ENCODE assay signal across 25 cellular contexts in genomic region chr12:2095878-2096277, GRCh38. TPM values are rescaled to one million over a fixed set of nuclear protein-coding genes. Genes with fewer than 3 reads are reported as not detected.
A peak's percentile ranks its signal among the peaks of the same experiment; 100 is the strongest.
DNase-seq lines count a peak whose midpoint lies in the region; ATAC-seq and TF ChIP-seq lines count a peak whose summit lies in the region.
"Had no signal": no experiment of that assay in that cellular context is flagged by ENCODE, and none has a peak within 500 bp of the region (broad histone marks: within the 10 kb centered on the region; RNA-seq: fewer than 3 reads in every experiment).

No MANE protein-coding gene starts in this region.

- H3K79me1 ChIP-seq in mesenchymal stem cell (replicated peaks; ENCODE audit: low read length, poor library complexity, severe bottlenecking), result peaks cover 3% of the 10 kb centered on the region

- H3K18ac ChIP-seq in mesenchymal stem cell (ENCODE audit: low read depth in 1 of 2, low read length in 2 of 2), result no peak overlapping the region

- H4K8ac ChIP-seq in mesenchymal stem cell (ENCODE audit: low read length), result peak overlapping the region; percentile 39

- DNase-seq in ascending aorta (ENCODE audit: low spot score in 2 of 2), result no peak
- DNase-seq in coronary artery (ENCODE audit: low spot score), result no peak
- DNase-seq in mesenchymal stem cell, result no peak
- no peak for DNase-seq in GM03348 (ENCODE audit: low spot score)
- no peak for DNase-seq in smooth muscle cell (lab: John Stamatoyannopoulos, UW; ENCODE audit: unreplicated experiment)
- DNase-seq: activated CD4-positive, alpha-beta T cell treated with anti-CD3 and anti-CD28 coated beads, Interleukin-2, amount 10 ng/mL, durations not matched to agents 7 days and 5 days; activated naive CD8-positive, alpha-beta T cell treated with anti-CD3 and anti-CD28 coated beads, Interleukin-2, amount 10 ng/mL, durations not matched to agents 7 days and 5 days; CD8-positive, alpha-beta memory T cell; central memory CD4-positive, alpha-beta T cell; dermis blood vessel endothelial cell; EL; gastrocnemius medialis; GOT3; hypothalamus; immature natural killer cell; naive thymus-derived CD4-positive, alpha-beta T cell; NCI-H1436 treated with DMSO at 0.1 percent for 48 hours; NCI-H2081 treated with DMSO at 0.1 percent for 48 hours; NCI-H774; Peyer's patch; SJCRH30; stimulated activated naive CD4-positive, alpha-beta T cell treated with Interleukin-2 at 50 U/mL for 16 hours had no signal

- no peak overlapping the region for H2BK120ac ChIP-seq in mesenchymal stem cell (ENCODE audit: low read depth, low read length)

- intact Hi-C loops in ascending aorta (cut with DNase I), result no loop called here

- H3K4me3 ChIP-seq in ascending aorta (no peak overlapping the region), coronary artery (no peak overlapping the region), mesenchymal stem cell (ENCODE audit: insufficient read depth in 1 of 2, low read depth in 1 of 2, low read length in 2 of 2) (no peak overlapping the region), stomach smooth muscle (ENCODE audit: low read length in 2 of 2) (peak overlapping the region in 1 of 2 donors; percentile 54), smooth muscle cell (no peak overlapping the region)
- H3K4me3 ChIP-seq: gastrocnemius medialis, Peyer's patch, SJCRH30 had no signal

- no peak overlapping the region for H2AK5ac ChIP-seq in mesenchymal stem cell (ENCODE audit: low read length, severe bottlenecking)

- ATAC-seq in HG03457 (IDR thresholded peaks at IDR 0.05; ENCODE audit: unreplicated experiment), result no peak
- ATAC-seq: gastrocnemius medialis; naive thymus-derived CD4-positive, alpha-beta T cell; WTC11 had no signal

- no peak overlapping the region for H3K4me2 ChIP-seq in mesenchymal stem cell (ENCODE audit: low read length, poor library complexity, severe bottlenecking)
- H3K4me2 ChIP-seq in smooth muscle cell, result no peak overlapping the region

- H2BK12ac ChIP-seq in mesenchymal stem cell (ENCODE audit: low read length in 2 of 2), result peak overlapping the region in 1 of 2 experiments; percentile 87

- no peak overlapping the region for H3K4ac ChIP-seq in mesenchymal stem cell (ENCODE audit: low read depth in 1 of 2, low read length in 2 of 2)

- no peak overlapping the region for H2BK5ac ChIP-seq in mesenchymal stem cell (ENCODE audit: low read depth, low read length, poor library complexity, severe bottlenecking)

- H4K91ac ChIP-seq in mesenchymal stem cell (ENCODE audit: low read length), result no peak overlapping the region

- H3F3A ChIP-seq in smooth muscle cell (ENCODE audit: low read depth), result no peaks in the 10 kb centered on the region

- TF ChIP-seq CTCF in ascending aorta (IDR thresholded peaks at IDR 0.05) (no peak), coronary artery (IDR thresholded peaks at IDR 0.05) (no peak), smooth muscle cell (IDR thresholded peaks at IDR 0.05; ENCODE audit: borderline replicate concordance, insufficient read depth, poor library complexity, severe bottlenecking) (no peak)

- H3K23ac ChIP-seq in mesenchymal stem cell (ENCODE audit: low read length in 2 of 2), result peak overlapping the region in 1 of 2 experiments; percentile 23

- WGBS in mesenchymal stem cell, result 81% methylated on average over 3 of the region's 5 CpGs
- 99% methylated on average over 5 of the region's 5 CpGs for WGBS in smooth muscle cell (ENCODE audit: low lambda C conversion rate)

- H2AFZ ChIP-seq in mesenchymal stem cell (ENCODE audit: low read depth, low read length) (no peak overlapping the region), smooth muscle cell (ENCODE audit: low read depth) (no peak overlapping the region)

- no peaks in the 10 kb centered on the region for H3K36me3 ChIP-seq in ascending aorta
- no peaks in the 10 kb centered on the region for H3K36me3 ChIP-seq in mesenchymal stem cell (ENCODE audit: control insufficient read depth in 1 of 2, insufficient read depth in 2 of 2, low read depth in 1 of 2, low read length in 2 of 2)
- no peaks in the 10 kb centered on the region for H3K36me3 ChIP-seq in stomach smooth muscle (ENCODE audit: control insufficient read depth in 2 of 2, insufficient read depth in 2 of 2, low read length in 2 of 2)
- no peaks in the 10 kb centered on the region for H3K36me3 ChIP-seq in smooth muscle cell (ENCODE audit: low read depth)
- H3K36me3 ChIP-seq: gastrocnemius medialis, Peyer's patch, SJCRH30 had no signal

- H3K4me1 ChIP-seq in ascending aorta, result peaks cover 33 to 57% of the 10 kb centered on the region in 2 donors
- H3K4me1 ChIP-seq in mesenchymal stem cell (ENCODE audit: control insufficient read depth, insufficient read depth, low read depth, low read length), result peaks cover 2% of the 10 kb centered on the region
- peaks cover 69% of the 10 kb centered on the region for H3K4me1 ChIP-seq in stomach smooth muscle (ENCODE audit: control insufficient read depth, insufficient read depth, low read length)
- H3K4me1 ChIP-seq in smooth muscle cell (ENCODE audit: low read depth), result no peaks in the 10 kb centered on the region
- H3K4me1 ChIP-seq: Peyer's patch, SJCRH30 had no signal

- H3K9me3 ChIP-seq in ascending aorta (no peaks in the 10 kb centered on the region), mesenchymal stem cell (ENCODE audit: control insufficient read depth, low read length) (no peaks in the 10 kb centered on the region), stomach smooth muscle (ENCODE audit: control insufficient read depth in 2 of 2, low read length in 2 of 2) (no peaks in the 10 kb centered on the region), smooth muscle cell (replicated peaks; ENCODE audit: low read depth) (no peaks in the 10 kb centered on the region)
- H3K9me3 ChIP-seq: gastrocnemius medialis, Peyer's patch, SJCRH30 had no signal

- H3K9ac ChIP-seq in mesenchymal stem cell (ENCODE audit: low read length), result no peak overlapping the region
- H3K9ac ChIP-seq in stomach smooth muscle (ENCODE audit: low read length in 2 of 2), result peak overlapping the region; percentile 55 to 71
- no peak overlapping the region for H3K9ac ChIP-seq in smooth muscle cell (ENCODE audit: low read depth)

- no peak overlapping the region for H3K14ac ChIP-seq in mesenchymal stem cell (ENCODE audit: low read length in 2 of 2)

- no peak overlapping the region for H2BK15ac ChIP-seq in mesenchymal stem cell (ENCODE audit: low read depth, poor library complexity, severe bottlenecking)

- H3K27ac ChIP-seq in ascending aorta, result peak overlapping the region; percentile 32 to 86
- peak overlapping the region; percentile 89 to 99 for H3K27ac ChIP-seq in coronary artery
- no peak overlapping the region for H3K27ac ChIP-seq in mesenchymal stem cell (ENCODE audit: low read length, poor library complexity, severe bottlenecking)
- H3K27ac ChIP-seq in stomach smooth muscle (ENCODE audit: low read length), result peak overlapping the region; percentile 96
- no peak overlapping the region for H3K27ac ChIP-seq in smooth muscle cell (ENCODE audit: low read depth)
- H3K27ac ChIP-seq: gastrocnemius medialis, SJCRH30 had no signal

- H3K27me3 ChIP-seq in ascending aorta (no peaks in the 10 kb centered on the region), mesenchymal stem cell (ENCODE audit: control insufficient read depth in 1 of 2, insufficient read depth in 1 of 2, low read length in 2 of 2) (peaks cover 0 to 31% of the 10 kb centered on the region in 2 experiments), stomach smooth muscle (ENCODE audit: control insufficient read depth in 1 of 2, insufficient read depth in 2 of 2, low read length in 2 of 2) (no peaks in the 10 kb centered on the region), smooth muscle cell (ENCODE audit: low read depth) (no peaks in the 10 kb centered on the region)
- H3K27me3 ChIP-seq: gastrocnemius medialis, Peyer's patch had no signal

- no peaks in the 10 kb centered on the region for H3K79me2 ChIP-seq in smooth muscle cell (ENCODE audit: low read depth)

- H4K20me1 ChIP-seq in smooth muscle cell (ENCODE audit: low read depth), result no peaks in the 10 kb centered on the region

RNA-seq across cellular contexts. Expression of gene CACNA1C, which starts 43.1 kb away (rescaled TPM):
- total RNA-seq in ascending aorta (102 TPM), smooth muscle cell (3.8 and 4.5 TPM in 2 replicates)
- polyA plus RNA-seq in mesenchymal stem cell (2013, experiment 1 of 2), result 2.9 TPM
- polyA plus RNA-seq in mesenchymal stem cell (2013, experiment 2 of 2), result 2.8 TPM
- polyA plus RNA-seq in smooth muscle cell, result 1.6 and 2.2 TPM in 2 replicates
- total RNA-seq: SJCRH30 had no signal

Comparison
In these comparisons a context has a peak if more than half of its experiments do, and no peak if none do; other contexts are left out.
1. H3K27ac ChIP-seq: peak in ascending aorta (2 of 2), coronary artery (2 of 2) and stomach smooth muscle (single experiment); none in mesenchymal stem cell (single experiment) and smooth muscle cell (single experiment).
2. H3K9ac ChIP-seq: peak in stomach smooth muscle (2 of 2); none in mesenchymal stem cell (single experiment) and smooth muscle cell (single experiment).
3. RNA of gene CACNA1C, which starts 43.1 kb away (total RNA-seq): 102 TPM in ascending aorta (single experiment); 3.8 to 4.5 TPM in smooth muscle cell; every median in the first group is over 10 times any median in the second.